9 cellular contexts compared by ENCODE assay signal in the genomic region with DNA sequence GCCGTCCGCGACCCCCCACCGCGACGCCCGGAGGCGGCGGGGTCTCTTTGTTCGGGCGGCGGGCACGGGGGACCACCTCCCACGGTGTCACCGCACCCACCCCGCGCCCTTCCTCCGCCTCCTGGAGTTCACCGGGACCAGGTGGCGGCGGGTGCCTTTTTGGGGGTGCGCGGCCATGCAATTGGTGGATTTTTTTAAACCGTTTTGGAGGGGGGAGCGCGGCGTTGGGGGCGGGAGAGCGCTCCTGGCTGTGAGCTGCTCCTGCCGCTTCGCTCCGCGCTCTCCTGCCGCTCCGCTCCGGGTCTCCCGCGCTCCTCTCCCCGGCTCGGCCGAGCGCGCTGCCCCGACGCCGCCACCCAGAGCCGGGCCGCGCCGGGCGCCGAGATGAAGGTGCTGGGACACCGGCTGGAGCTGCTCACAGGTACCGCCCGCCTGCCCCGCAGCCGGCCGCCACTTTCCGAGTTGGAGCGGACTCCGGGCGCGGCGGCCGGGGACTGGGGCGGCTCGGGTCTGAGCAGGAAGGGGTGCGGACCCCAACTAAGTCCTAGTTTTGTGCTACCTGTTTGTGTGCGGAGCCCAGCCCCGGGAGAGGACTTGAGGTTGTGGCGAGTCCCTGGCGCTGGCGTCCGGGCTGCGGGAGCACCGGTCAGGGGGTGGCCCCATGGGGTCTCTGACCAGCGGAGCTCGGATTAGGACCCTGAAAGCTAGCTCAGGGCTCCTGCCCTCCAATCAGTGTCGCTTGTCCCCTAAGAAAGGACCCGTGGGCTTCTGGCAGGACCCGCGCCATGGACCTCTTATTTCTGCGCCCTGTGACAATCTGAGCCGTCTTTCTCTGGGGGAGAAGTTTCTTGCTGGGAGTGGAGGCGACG. TPM values are rescaled to one million over a fixed set of nuclear protein-coding genes. Genes with fewer than 3 reads are reported as not detected.
DNase-seq lines count a peak whose midpoint lies in the region; ATAC-seq and TF ChIP-seq lines count a peak whose summit lies in the region.
"Had no signal": no experiment of that assay in that cellular context is flagged by ENCODE, and none has a peak within 500 bp of the region (broad histone marks: within the 10 kb centered on the region; RNA-seq: fewer than 3 reads in every experiment).

No MANE protein-coding gene starts in this region.

- H3K4me1 Mint-ChIP-seq in CD4-positive, alpha-beta T cell (ENCODE audit: low read depth), result no peaks in the 10 kb centered on the region
- H3K4me1 Mint-ChIP-seq in mesothelial cell of epicardium, result peaks cover 7% of the 10 kb centered on the region

- H3K9ac ChIP-seq in IMR-90 (ENCODE audit: low read depth, low read length) (no peak overlapping the region), colonic mucosa (ENCODE audit: low read depth in 2 of 2, low read length in 2 of 2) (no peak overlapping the region)

- no peaks in the 10 kb centered on the region for H4K20me1 ChIP-seq in IMR-90 (ENCODE audit: insufficient read depth, low read length)

- no TSS peak for BruUV-seq in IMR-90 (replicated peaks; lab: Mats Ljungman, UMichigan)

- CTCF ChIA-PET in CD4-positive, alpha-beta T cell (lab: Charles Lee), result interaction anchor here (1.2 kb wide), 1 partner anchor 23 kb away, joined by 3 read pairs; no protein-coding TSS in a partner anchor
- CTCF ChIA-PET in IMR-90 (lab: Yijun Ruan, JAX), result no interaction called here

- 2% methylated on average over 38 of the region's 86 CpGs; no CpG with 5 or more reads in 1 of the 2 experiments for WGBS in IMR-90 (ENCODE audit: extremely low coverage in 2 of 2, insufficient read length in 1 of 2), 2 experiments

- no peak overlapping the region for H3K14ac ChIP-seq in IMR-90 (replicated peaks; ENCODE audit: low read depth, low read length)

- H3K27ac ChIP-seq in CD4-positive, alpha-beta T cell (ENCODE audit: low read depth, low read length), result no peak overlapping the region
- H3K27ac ChIP-seq in IMR-90 (ENCODE audit: insufficient read depth, low read length) (no peak overlapping the region), colonic mucosa (no peak overlapping the region)

- H2BK5ac ChIP-seq in IMR-90 (ENCODE audit: low read depth, low read length, poor library complexity, severe bottlenecking), result no peak overlapping the region

- no peaks in the 10 kb centered on the region for H3K36me3 Mint-ChIP-seq in CD4-positive, alpha-beta T cell (ENCODE audit: low read depth)
- no peaks in the 10 kb centered on the region for H3K36me3 Mint-ChIP-seq in mesothelial cell of epicardium

- H2BK120ac ChIP-seq in IMR-90 (ENCODE audit: low read depth, low read length), result no peak overlapping the region

- H4K5ac ChIP-seq in IMR-90 (ENCODE audit: low read depth, low read length), result no peak overlapping the region

- DNase-seq in CD4-positive, alpha-beta T cell, result no peak
- DNase-seq in IMR-90 (no peak), colonic mucosa (no peak), mesothelial cell of epicardium (ENCODE audit: low spot score in 2 of 2, unreplicated experiment in 2 of 2) (peak in 1 of 2 experiments; percentile 51), SKM-1 (lab: John Stamatoyannopoulos, UW; ENCODE audit: unreplicated experiment) (no peak), superior temporal gyrus (ENCODE audit: extremely low spot score) (no peak)

- no peak for TF ChIP-seq CTCF in CD4-positive, alpha-beta T cell (IDR thresholded peaks at IDR 0.05)
- no peak for TF ChIP-seq CTCF in IMR-90 (conservative IDR thresholded peaks at IDR 0.05; ENCODE audit: low read depth, low read length)
- no peak for TF ChIP-seq CTCF in colonic mucosa (IDR thresholded peaks at IDR 0.05)
- TF ChIP-seq CTCF in mesothelial cell of epicardium (IDR thresholded peaks at IDR 0.05; ENCODE audit: unreplicated experiment), result no peak

- H3K4me3 ChIP-seq in IMR-90 (ENCODE audit: insufficient read depth, low read depth, low read length) (no peak overlapping the region), colonic mucosa (peak overlapping the region; percentile 24)

- H3K36me3 ChIP-seq in IMR-90 (ENCODE audit: control insufficient read depth, insufficient read depth, low read length) (no peaks in the 10 kb centered on the region), colonic mucosa (no peaks in the 10 kb centered on the region)

- peaks cover 63% of the 10 kb centered on the region for H3K27me3 ChIP-seq in CD4-positive, alpha-beta T cell (ENCODE audit: control insufficient read depth, insufficient read depth, low read length)
- peaks cover 68% of the 10 kb centered on the region for H3K27me3 ChIP-seq in IMR-90 (ENCODE audit: control insufficient read depth, insufficient read depth, low read length)
- H3K27me3 ChIP-seq in colonic mucosa, result peaks cover 47% of the 10 kb centered on the region

- no peak overlapping the region for H3K56ac ChIP-seq in IMR-90 (ENCODE audit: extremely low read depth, insufficient read depth, low read length)

- no peak overlapping the region for H2AFZ ChIP-seq in IMR-90 (replicated peaks; ENCODE audit: low read length, poor library complexity)

- in situ Hi-C loops in IMR-90 (cut with MboI; ENCODE audit: low sequenced_read_pairs), result no loop called here

- no peak for TF ChIP-seq POLR2A in IMR-90 (IDR thresholded peaks at IDR 0.05; ENCODE audit: low read depth, low read length)

- intact Hi-C loops in CD4-positive, alpha-beta T cell (cut with DNase I, micrococcal nuclease), result no loop called here
- intact Hi-C loops in IMR-90 (cut with micrococcal nuclease), result no loop called here
- intact Hi-C loops in colonic mucosa (cut with DNase I), result no loop called here

- no peak for TF ChIP-seq RAD21 in IMR-90 (IDR thresholded peaks at IDR 0.05; ENCODE audit: low read length)

- peak overlapping the region; percentile 72 for H3K4me3 Mint-ChIP-seq in CD4-positive, alpha-beta T cell
- H3K4me3 Mint-ChIP-seq in mesothelial cell of epicardium, result peak overlapping the region; percentile 67

- no peak overlapping the region for H3K18ac ChIP-seq in IMR-90 (ENCODE audit: low read depth, low read length)

- H3K9me3 Mint-ChIP-seq in CD4-positive, alpha-beta T cell, result no peaks in the 10 kb centered on the region
- no peaks in the 10 kb centered on the region for H3K9me3 Mint-ChIP-seq in mesothelial cell of epicardium
- H3K9me3 Mint-ChIP-seq: activated naive CD4-positive, alpha-beta T cell treated with anti-CD3 and anti-CD28 coated beads, Interleukin-2, amount 50 U/mL, for 72 hours had no signal

- peaks cover 73% of the 10 kb centered on the region for H3K27me3 Mint-ChIP-seq in CD4-positive, alpha-beta T cell
- peaks cover 85% of the 10 kb centered on the region for H3K27me3 Mint-ChIP-seq in mesothelial cell of epicardium (ENCODE audit: low read depth)

- no peak overlapping the region for H3K23ac ChIP-seq in IMR-90 (ENCODE audit: low read depth, low read length)

- no peak overlapping the region for H3K4ac ChIP-seq in IMR-90 (ENCODE audit: low read depth, low read length)

- H4K8ac ChIP-seq in IMR-90 (ENCODE audit: low read depth in 2 of 2, low read length in 2 of 2), result no peak overlapping the region

- no peak overlapping the region for H2BK20ac ChIP-seq in IMR-90 (ENCODE audit: low read depth, low read length)

- POLR2A ChIA-PET in CD4-positive, alpha-beta T cell (lab: Charles Lee), result no interaction called here
- POLR2A ChIA-PET in IMR-90 (lab: Charles Lee; ENCODE audit: unreplicated experiment), result no interaction called here

- no peaks in the 10 kb centered on the region for H3K4me1 ChIP-seq in IMR-90 (ENCODE audit: control insufficient read depth, insufficient read depth, low read length)
- peaks cover 7% of the 10 kb centered on the region for H3K4me1 ChIP-seq in colonic mucosa

- no peak overlapping the region for H2AK9ac ChIP-seq in IMR-90 (replicated peaks; ENCODE audit: low read depth, low read length, poor library complexity)

- H3K79me1 ChIP-seq in IMR-90 (ENCODE audit: low read depth in 1 of 2, low read length in 2 of 2), result no peaks in the 10 kb centered on the region

- dilution Hi-C loops in IMR-90 (cut with HindIII; ENCODE audit: low sequenced_read_pairs, unreplicated experiment), result no loop called here

- no peaks in the 10 kb centered on the region for H3K9me3 ChIP-seq in CD4-positive, alpha-beta T cell (ENCODE audit: control insufficient read depth, low read length)
- H3K9me3 ChIP-seq in IMR-90 (ENCODE audit: control insufficient read depth, insufficient read depth, low read length) (no peaks in the 10 kb centered on the region), colonic mucosa (no peaks in the 10 kb centered on the region)

- H2AK5ac ChIP-seq in IMR-90 (ENCODE audit: low read depth, low read length), result no peak overlapping the region

- no peaks in the 10 kb centered on the region for H3K9me1 ChIP-seq in IMR-90 (ENCODE audit: insufficient read depth, low read length)

- no peak overlapping the region for H4K91ac ChIP-seq in IMR-90 (ENCODE audit: insufficient read depth, low read depth, low read length)

- no peak overlapping the region for H3K4me2 ChIP-seq in IMR-90 (ENCODE audit: low read depth, low read length)

- H3K27ac Mint-ChIP-seq in CD4-positive, alpha-beta T cell, result no peak overlapping the region
- no peak overlapping the region for H3K27ac Mint-ChIP-seq in mesothelial cell of epicardium
- H3K27ac Mint-ChIP-seq: activated naive CD4-positive, alpha-beta T cell treated with anti-CD3 and anti-CD28 coated beads, Interleukin-2, amount 50 U/mL, for 72 hours had no signal

- H2BK15ac ChIP-seq in IMR-90 (ENCODE audit: low read depth, low read length), result no peak overlapping the region

- no peak for ATAC-seq in CD4-positive, alpha-beta T cell (ENCODE audit: poor library complexity)
- ATAC-seq in IMR-90 (ENCODE audit: low read depth) (peak; percentile 42; the same call in 1 of the 2 replicates), HG02642 (IDR thresholded peaks at IDR 0.05; ENCODE audit: poor library complexity, unreplicated experiment) (no peak), HG02623 (IDR thresholded peaks at IDR 0.05; ENCODE audit: unreplicated experiment) (no peak)

TF ChIP-seq in IMR-90, 13 proteins besides CTCF, POLR2A, EP300 and RAD21 (continues in another document):
- TF ChIP-seq SMC3 (IDR thresholded peaks at IDR 0.05; ENCODE audit: low read depth, low read length) (no peak), RFX5 (IDR thresholded peaks at IDR 0.05; ENCODE audit: low read depth, low read length) (no peak), NFE2L2 (IDR thresholded peaks at IDR 0.05; ENCODE audit: low read depth, low read length) (no peak), MXI1 (IDR thresholded peaks at IDR 0.05; ENCODE audit: borderline replicate concordance, low read depth, low read length) (no peak)

RNA-seq across cellular contexts. Expression of gene NDRG4, which starts 35.7 kb away (rescaled TPM):
- 1 to 10 TPM; 2.8 to 3.2 TPM for total RNA-seq in CD4-positive, alpha-beta T cell
- total RNA-seq in IMR-90 (2012; rRNA removed), result 9.7 and 10.9 TPM in 2 replicates
- polyA plus RNA-seq in IMR-90 (2012; rRNA removed), result 23.5 and 26.5 TPM in 2 replicates
- 14.3 and 22.8 TPM in 2 replicates for polyA plus RNA-seq in IMR-90 (2012; cell fraction: cytosol; rRNA removed)
- 73.2 and 140 TPM in 2 replicates for polyA plus RNA-seq in IMR-90 (2012; cell fraction: nucleus; rRNA removed; ENCODE audit: low replicate concordance)
- total RNA-seq in colonic mucosa, result 1 to 10 TPM; 3.0 to 9.8 TPM
- total RNA-seq in mesothelial cell of epicardium, result 17.3 to 18.6 TPM (median 17.4 TPM) in 3 replicates

RNA-seq across cellular contexts. Expression of gene SETD6, which starts 51.0 kb away (rescaled TPM):
- total RNA-seq in CD4-positive, alpha-beta T cell, result 10 to 100 TPM; 21.9 to 25.5 TPM
- total RNA-seq in IMR-90 (2012; rRNA removed) (3.2 and 3.3 TPM in 2 replicates), colonic mucosa (10 to 100 TPM in 1 of 2 donors, 1 to 10 TPM in 1; 8.5 to 18.0 TPM), mesothelial cell of epicardium (27.1 to 29.4 TPM (median 28.9 TPM) in 3 replicates)
- 5.2 and 6.4 TPM in 2 replicates for polyA plus RNA-seq in IMR-90 (2012; rRNA removed)
- polyA plus RNA-seq in IMR-90 (2012; cell fraction: cytosol; rRNA removed), result 5.8 and 11.1 TPM in 2 replicates
- polyA plus RNA-seq in IMR-90 (2012; cell fraction: nucleus; rRNA removed; ENCODE audit: low replicate concordance), result 29.2 and 50.2 TPM in 2 replicates
